Comparison of ENCODE assay signal across 22 cellular contexts in the genomic region with DNA sequence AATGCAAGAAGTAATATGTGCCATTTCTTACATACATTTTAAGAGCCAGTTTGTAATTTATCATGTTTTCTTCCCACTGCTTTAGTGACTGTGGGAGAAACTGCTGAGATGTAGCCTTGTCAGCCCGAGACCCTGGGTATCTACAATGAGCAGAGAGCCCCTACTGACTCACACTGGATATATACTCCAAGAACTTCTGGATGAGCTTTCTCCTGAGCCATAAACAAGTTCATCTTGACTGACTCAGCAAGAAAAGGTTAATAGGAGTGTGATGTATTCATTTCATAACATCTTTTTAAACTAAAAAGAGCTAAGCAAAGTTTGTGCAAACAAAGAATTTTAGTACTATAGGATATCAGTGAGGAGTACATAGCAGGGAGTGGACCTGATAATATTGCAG.
"Had no signal": no experiment of that assay in that cellular context is flagged by ENCODE, and none has a peak within 500 bp of the region (broad histone marks: within the 10 kb centered on the region; RNA-seq: fewer than 3 reads in every experiment).

No MANE protein-coding gene starts in this region.

- H3K27ac ChIP-seq: colonic mucosa, esophagus squamous epithelium, hepatocyte, parathyroid adenoma, prostate gland, right lobe of liver, spleen, stomach had no signal

- H3K4me3 ChIP-seq: colonic mucosa, esophagus squamous epithelium, hepatocyte, lung, prostate gland, right lobe of liver, spleen, stomach had no signal

- H3K36me3 ChIP-seq: colonic mucosa, esophagus squamous epithelium, prostate gland, right lobe of liver, spleen, stomach had no signal

- DNase-seq: colonic mucosa; dermis blood vessel endothelial cell; esophagus squamous epithelium; foreskin melanocyte; head of caudate nucleus; left colon; left ventricle myocardium superior; mesenchymal stem cell; midbrain; occipital lobe; right lobe of liver; spleen; stimulated activated CD4-positive, alpha-beta T cell treated with anti-CD3 and anti-CD28 coated beads, Interleukin-2, amount 100 ng/mL, for 24 hours; stimulated activated CD4-positive, alpha-beta T cell treated with anti-CD3 and anti-CD28 coated beads, Interleukin-4, amount 100 ng/mL, for 4 hours; stimulated activated naive B cell treated with anti-CD40 and anti-IgM and Interleukin-4, amounts not matched to agents 10 μg/mL and 1 μg/mL and 100 μg/mL, for 72 hours; stomach; trophoblast cell had no signal

- H3K27me3 ChIP-seq: colonic mucosa, esophagus squamous epithelium, hepatocyte, right lobe of liver, spleen, stomach had no signal

- ATAC-seq: left colon; left ventricle myocardium superior; natural killer cell treated with Interleukin-12 subunit alpha and Interleukin-12 subunit beta and Interleukin-15 and Interleukin-18, amount 100 ng/mL, for 72 hours; right lobe of liver; stimulated activated naive B cell treated with anti-CD40 and anti-IgM and Interleukin-4, amounts not matched to agents 10 μg/mL and 1 μg/mL and 100 μg/mL, for 72 hours had no signal
